ENCODE assay signal across 16 cellular contexts in the genomic region with DNA sequence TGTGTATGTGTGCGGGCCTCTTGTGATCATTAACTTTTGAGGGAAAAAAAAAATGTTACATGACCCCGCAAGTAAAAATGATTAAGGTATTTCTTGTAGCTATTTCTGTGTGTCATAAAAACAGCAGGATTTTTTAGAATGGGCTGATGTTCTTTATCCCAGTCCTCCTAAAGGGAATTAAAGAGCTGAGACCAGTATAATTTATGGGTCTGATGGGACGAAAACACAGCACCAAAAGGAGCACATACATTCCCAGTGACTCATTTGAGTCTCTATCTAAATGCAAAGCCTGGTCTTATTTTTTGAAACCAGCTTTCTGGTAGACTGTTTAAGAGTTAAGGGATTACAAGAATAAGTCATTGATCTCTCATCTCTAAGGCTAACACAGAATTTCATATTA.
A peak's percentile ranks its signal among the peaks of the same experiment; 100 is the strongest.
DNase-seq lines count a peak whose midpoint lies in the region; ATAC-seq lines count a peak whose summit lies in the region.
"Had no signal": no experiment of that assay in that cellular context is flagged by ENCODE, and none has a peak within 500 bp of the region (broad histone marks: within the 10 kb centered on the region; RNA-seq: fewer than 3 reads in every experiment).

No MANE protein-coding gene starts in this region.

- no peaks in the 10 kb centered on the region for H3K36me3 Mint-ChIP-seq in activated CD4-positive, alpha-beta T cell treated with anti-CD3 and anti-CD28 coated beads, Interleukin-2, amount 10 ng/mL, durations not matched to agents 7 days and 5 days (ENCODE audit: low read depth)
- no peaks in the 10 kb centered on the region for H3K36me3 Mint-ChIP-seq in T-cell
- H3K36me3 Mint-ChIP-seq: CD4-positive, alpha-beta memory T cell had no signal

- H3K27ac Mint-ChIP-seq in activated CD4-positive, alpha-beta T cell treated with anti-CD3 and anti-CD28 coated beads, Interleukin-2, amount 10 ng/mL, durations not matched to agents 7 days and 5 days = no peak overlapping the region
- no peak overlapping the region for H3K27ac Mint-ChIP-seq in T-cell
- H3K27ac Mint-ChIP-seq: B cell; CD4-positive, alpha-beta memory T cell had no signal

- no peaks in the 10 kb centered on the region for H3K4me1 Mint-ChIP-seq in activated CD4-positive, alpha-beta T cell treated with anti-CD3 and anti-CD28 coated beads, Interleukin-2, amount 10 ng/mL, durations not matched to agents 7 days and 5 days
- H3K4me1 Mint-ChIP-seq in T-cell = no peaks in the 10 kb centered on the region
- H3K4me1 Mint-ChIP-seq: B cell; CD4-positive, alpha-beta memory T cell had no signal

- H3K4me3 ChIP-seq in skeletal muscle cell (ENCODE audit: low read depth, low read length) = no peak overlapping the region
- H3K4me3 ChIP-seq: K562 had no signal

- ATAC-seq in T-cell (replicated peaks in 1 of 4) = no peak
- ATAC-seq: K562, PC-3 had no signal

- H3K4me3 Mint-ChIP-seq in activated CD4-positive, alpha-beta T cell treated with anti-CD3 and anti-CD28 coated beads, Interleukin-2, amount 10 ng/mL, durations not matched to agents 7 days and 5 days = no peak overlapping the region
- no peak overlapping the region for H3K4me3 Mint-ChIP-seq in T-cell
- H3K4me3 Mint-ChIP-seq: B cell; CD4-positive, alpha-beta memory T cell had no signal

- no peaks in the 10 kb centered on the region for H3K9me3 Mint-ChIP-seq in activated CD4-positive, alpha-beta T cell treated with anti-CD3 and anti-CD28 coated beads, Interleukin-2, amount 10 ng/mL, durations not matched to agents 7 days and 5 days
- peaks cover 0 to 4% (median 3%) of the 10 kb centered on the region in 3 donors for H3K9me3 Mint-ChIP-seq in T-cell

- no peaks in the 10 kb centered on the region for H3K27me3 Mint-ChIP-seq in activated CD4-positive, alpha-beta T cell treated with anti-CD3 and anti-CD28 coated beads, Interleukin-2, amount 10 ng/mL, durations not matched to agents 7 days and 5 days
- no peaks in the 10 kb centered on the region for H3K27me3 Mint-ChIP-seq in T-cell
- H3K27me3 Mint-ChIP-seq: B cell had no signal

- POLR2A ChIA-PET in activated CD4-positive, alpha-beta T cell treated with anti-CD3 and anti-CD28 coated beads, Interleukin-2, amount 10 ng/mL, durations not matched to agents 7 days and 5 days (lab: Charles Lee) = interaction anchor here (0.6 kb wide), 1 partner anchor 12 kb away, joined by 3 read pairs; no protein-coding TSS in a partner anchor
- POLR2A ChIA-PET in T-cell (lab: Charles Lee) = interaction anchor here in 1 of 2 donors (0.5 to 0.8 kb wide), 2 partner anchors 10 to 50 kb away, joined by 3 to 4 read pairs; no protein-coding TSS in a partner anchor

- CTCF ChIA-PET in activated CD4-positive, alpha-beta T cell treated with anti-CD3 and anti-CD28 coated beads, Interleukin-2, amount 10 ng/mL, durations not matched to agents 7 days and 5 days (lab: Charles Lee) = no interaction called here
- CTCF ChIA-PET in T-cell (lab: Charles Lee) = no interaction called here

- peak; percentile 61 for DNase-seq in EL
- peak; percentile 15 for DNase-seq in NCI-H69 (lab: John Stamatoyannopoulos, UW)
- DNase-seq in kidney glomerular epithelial cell (lab: John Stamatoyannopoulos, UW) = peak; percentile 2
- peak; percentile 24 for DNase-seq in skeletal muscle cell (ENCODE audit: low read depth)
- no peak for DNase-seq in SIG-M5 treated with dmso at 0.1 percent for 504 hours (lab: John Stamatoyannopoulos, UW; ENCODE audit: unreplicated experiment)
- DNase-seq in activated CD4-positive, alpha-beta T cell treated with anti-CD3 and anti-CD28 coated beads, Interleukin-2, amount 50 U/mL, for 1 hour = no peak
- DNase-seq in activated CD4-positive, alpha-beta T cell treated with anti-CD3 and anti-CD28 coated beads, Interleukin-2, amount 10 ng/mL, durations not matched to agents 7 days and 5 days = no peak
- no peak for DNase-seq in T-cell
- DNase-seq: CD4-positive, alpha-beta memory T cell; DND-41; H7; NCI-H1048; NCI-H345; PC-3 had no signal

Comparison
In these comparisons a context has a peak if more than half of its experiments do, and no peak if none do; other contexts are left out.
1. DNase-seq: peak in EL (single experiment), NCI-H69 (single experiment), kidney glomerular epithelial cell (single experiment) and skeletal muscle cell (single experiment); none in SIG-M5 treated with dmso at 0.1 percent for 504 hours (single experiment), activated CD4-positive, alpha-beta T cell treated with anti-CD3 and anti-CD28 coated beads, Interleukin-2, amount 50 U/mL, for 1 hour (single experiment), activated CD4-positive, alpha-beta T cell treated with anti-CD3 and anti-CD28 coated beads, Interleukin-2, amount 10 ng/mL, durations not matched to agents 7 days and 5 days (single experiment) and T-cell (0 of 34).